Comparison of ENCODE assay signal across 28 cellular contexts in genomic region chr2:197926673-197927072, GRCh38.
DNase-seq lines count a peak whose midpoint lies in the region; ATAC-seq and TF ChIP-seq lines count a peak whose summit lies in the region.
"Had no signal": no experiment of that assay in that cellular context is flagged by ENCODE, and none has a peak within 500 bp of the region (broad histone marks: within the 10 kb centered on the region; RNA-seq: fewer than 3 reads in every experiment).

No MANE protein-coding gene starts in this region.

- H3K4me1 ChIP-seq in mesenchymal stem cell (ENCODE audit: control insufficient read depth, insufficient read depth, low read depth, low read length) (no peaks in the 10 kb centered on the region), testis (no peaks in the 10 kb centered on the region)

- peak; percentile 16 for DNase-seq in NCI-H82 (lab: John Stamatoyannopoulos, UW)
- no peak for DNase-seq in NCI-H82 treated with DMSO at 0.1 percent for 48 hours (lab: John Stamatoyannopoulos, UW; ENCODE audit: unreplicated experiment)
- DNase-seq in GM12865 (ENCODE audit: low read depth) = peak; percentile 23
- DNase-seq in T-cell = no peak
- DNase-seq in mesenchymal stem cell = no peak
- no peak for DNase-seq in head of caudate nucleus
- DNase-seq in testis = no peak
- DNase-seq: activated CD4-positive, alpha-beta T cell treated with anti-CD3 and anti-CD28 coated beads, Interleukin-2, amount 10 ng/mL, durations not matched to agents 7 days and 5 days; activated CD8-positive, alpha-beta memory T cell treated with anti-CD3 and anti-CD28 coated beads, Interleukin-2, amount 10 ng/mL, durations not matched to agents 7 days and 5 days; aorta; DND-41; GOT3; immature natural killer cell; left cardiac atrium; mammary epithelial cell; NCI-H1417 treated with DMSO at 0.1 percent for 48 hours; NCI-H2081; NCI-H345; ovary; SIG-M5; stimulated activated CD4-positive, alpha-beta T cell treated with anti-CD3 and anti-CD28 coated beads, Interleukin-15, amount 100 ng/mL, for 24 hours; stimulated activated CD4-positive, alpha-beta T cell treated with anti-CD3 and anti-CD28 coated beads, Interleukin-4, amount 100 ng/mL, for 4 hours had no signal

- TF ChIP-seq POLR2A in testis (IDR thresholded peaks at IDR 0.05) = no peak

- H3K4ac ChIP-seq in mesenchymal stem cell (ENCODE audit: low read depth in 1 of 2, low read length in 2 of 2) = peak overlapping the region in 1 of 2 experiments; percentile 29

- no peak overlapping the region for H4K8ac ChIP-seq in mesenchymal stem cell (ENCODE audit: low read length)

- no peaks in the 10 kb centered on the region for H3K36me3 Mint-ChIP-seq in T-cell
- H3K36me3 Mint-ChIP-seq: activated CD8-positive, alpha-beta memory T cell treated with anti-CD3 and anti-CD28 coated beads, Interleukin-2, amount 10 ng/mL, durations not matched to agents 7 days and 5 days; IgD-negative memory B cell; immature natural killer cell had no signal

- H4K91ac ChIP-seq in mesenchymal stem cell (ENCODE audit: low read length) = no peak overlapping the region

- POLR2A ChIA-PET in T-cell (lab: Charles Lee) = interaction anchor here in 1 of 2 donors (0.6 kb wide), 1 partner anchor 18 kb away, joined by 3 read pairs; no protein-coding TSS in a partner anchor

- no peaks in the 10 kb centered on the region for H3K79me1 ChIP-seq in mesenchymal stem cell (replicated peaks; ENCODE audit: low read length, poor library complexity, severe bottlenecking)

- H3K9me3 Mint-ChIP-seq in T-cell = no peaks in the 10 kb centered on the region
- H3K9me3 Mint-ChIP-seq: IgD-negative memory B cell, immature natural killer cell had no signal

- TF ChIP-seq CTCF in GM12865 (IDR thresholded peaks at IDR 0.05; ENCODE audit: insufficient read depth, low read depth, low read length, missing control alignments) = no peak
- TF ChIP-seq CTCF in testis (IDR thresholded peaks at IDR 0.05) = no peak

- H3K9me3 ChIP-seq in mesenchymal stem cell (ENCODE audit: control insufficient read depth, low read length) (no peaks in the 10 kb centered on the region), testis (no peaks in the 10 kb centered on the region)
- H3K9me3 ChIP-seq: ovary had no signal

- H2AFZ ChIP-seq in mesenchymal stem cell (ENCODE audit: low read depth, low read length) = no peak overlapping the region

- no peak overlapping the region for H3K14ac ChIP-seq in mesenchymal stem cell (ENCODE audit: low read length in 2 of 2)

- H3K4me3 Mint-ChIP-seq in T-cell = no peak overlapping the region
- H3K4me3 Mint-ChIP-seq: activated CD4-positive, alpha-beta T cell treated with anti-CD3 and anti-CD28 coated beads, Interleukin-2, amount 10 ng/mL, durations not matched to agents 7 days and 5 days; activated CD8-positive, alpha-beta memory T cell treated with anti-CD3 and anti-CD28 coated beads, Interleukin-2, amount 10 ng/mL, durations not matched to agents 7 days and 5 days; activated naive CD8-positive, alpha-beta T cell; IgD-negative memory B cell; immature natural killer cell; WTC11 had no signal

- H3K27ac ChIP-seq in mesenchymal stem cell (ENCODE audit: low read length, poor library complexity, severe bottlenecking) (no peak overlapping the region), testis (no peak overlapping the region)
- H3K27ac ChIP-seq: 22Rv1, cardiac muscle cell had no signal

- H3K4me3 ChIP-seq in GM12865 (ENCODE audit: low read depth, low read length) = no peak overlapping the region
- no peak overlapping the region for H3K4me3 ChIP-seq in mesenchymal stem cell (ENCODE audit: insufficient read depth in 1 of 2, low read depth in 1 of 2, low read length in 2 of 2)
- H3K4me3 ChIP-seq in testis = no peak overlapping the region
- H3K4me3 ChIP-seq: cardiac muscle cell, ovary had no signal

- no peak overlapping the region for H2BK12ac ChIP-seq in mesenchymal stem cell (ENCODE audit: low read length in 2 of 2)

- ATAC-seq in T-cell (replicated peaks in 1 of 4) (no peak), HG03457 (IDR thresholded peaks at IDR 0.05; ENCODE audit: unreplicated experiment) (no peak)
- ATAC-seq: activated CD8-positive, alpha-beta memory T cell treated with anti-CD3 and anti-CD28 coated beads, Interleukin-2, amount 10 ng/mL, durations not matched to agents 7 days and 5 days; left cardiac atrium; WTC11 had no signal

- H2BK15ac ChIP-seq in mesenchymal stem cell (ENCODE audit: low read depth, poor library complexity, severe bottlenecking) = no peak overlapping the region

- H3K36me3 ChIP-seq in mesenchymal stem cell (ENCODE audit: control insufficient read depth in 1 of 2, insufficient read depth in 2 of 2, low read depth in 1 of 2, low read length in 2 of 2) (no peaks in the 10 kb centered on the region), testis (ENCODE audit: low read depth, missing control alignments) (no peaks in the 10 kb centered on the region)
- H3K36me3 ChIP-seq: cardiac muscle cell, ovary had no signal

- no peak overlapping the region for H3K18ac ChIP-seq in mesenchymal stem cell (ENCODE audit: low read depth in 1 of 2, low read length in 2 of 2)

- WGBS in mesenchymal stem cell = 63% methylated on average over 3 of the region's 4 CpGs
- 88 to 92% methylated on average over 4 of the region's 4 CpGs for WGBS in testis, 2 donors

- H3K4me1 Mint-ChIP-seq in T-cell = peaks cover 15 to 51% (median 48%) of the 10 kb centered on the region in 3 donors
- H3K4me1 Mint-ChIP-seq: activated CD4-positive, alpha-beta T cell treated with anti-CD3 and anti-CD28 coated beads, Interleukin-2, amount 10 ng/mL, durations not matched to agents 7 days and 5 days; activated CD8-positive, alpha-beta memory T cell treated with anti-CD3 and anti-CD28 coated beads, Interleukin-2, amount 10 ng/mL, durations not matched to agents 7 days and 5 days; IgD-negative memory B cell; immature natural killer cell; WTC11 had no signal

- no peak overlapping the region for H2BK120ac ChIP-seq in mesenchymal stem cell (ENCODE audit: low read depth, low read length)

- H3K27me3 Mint-ChIP-seq in T-cell = no peaks in the 10 kb centered on the region
- H3K27me3 Mint-ChIP-seq: activated CD4-positive, alpha-beta T cell treated with anti-CD3 and anti-CD28 coated beads, Interleukin-2, amount 10 ng/mL, durations not matched to agents 7 days and 5 days; activated naive CD8-positive, alpha-beta T cell; IgD-negative memory B cell had no signal

- H3K9ac ChIP-seq in mesenchymal stem cell (ENCODE audit: low read length) = no peak overlapping the region

- no peak overlapping the region for H2AK5ac ChIP-seq in mesenchymal stem cell (ENCODE audit: low read length, severe bottlenecking)

- H3K4me2 ChIP-seq in mesenchymal stem cell (ENCODE audit: low read length, poor library complexity, severe bottlenecking) = no peak overlapping the region

- H3K27ac Mint-ChIP-seq in T-cell = peak overlapping the region; percentile 4 to 12
- H3K27ac Mint-ChIP-seq: activated CD4-positive, alpha-beta T cell treated with anti-CD3 and anti-CD28 coated beads, Interleukin-2, amount 10 ng/mL, durations not matched to agents 7 days and 5 days; activated CD8-positive, alpha-beta memory T cell treated with anti-CD3 and anti-CD28 coated beads, Interleukin-2, amount 10 ng/mL, durations not matched to agents 7 days and 5 days; activated naive CD8-positive, alpha-beta T cell; IgD-negative memory B cell; immature natural killer cell; WTC11 had no signal

- H3K27me3 ChIP-seq in mesenchymal stem cell (ENCODE audit: control insufficient read depth in 1 of 2, insufficient read depth in 1 of 2, low read length in 2 of 2) (no peaks in the 10 kb centered on the region), testis (no peaks in the 10 kb centered on the region)
- H3K27me3 ChIP-seq: ovary had no signal

- H3K23ac ChIP-seq in mesenchymal stem cell (ENCODE audit: low read length in 2 of 2) = no peak overlapping the region

- H2BK5ac ChIP-seq in mesenchymal stem cell (ENCODE audit: low read depth, low read length, poor library complexity, severe bottlenecking) = peak overlapping the region; percentile 37

- CTCF ChIA-PET in T-cell (lab: Charles Lee) = no interaction called here

- intact Hi-C loops in head of caudate nucleus (cut with DNase I) = no loop called here
- intact Hi-C loops in testis (cut with DNase I; ENCODE audit: low total_unique reads) = no loop called here

Comparison
In these comparisons a context has a peak if more than half of its experiments do, and no peak if none do; other contexts are left out.
1. DNase-seq: peak in NCI-H82 (single experiment) and GM12865 (single experiment); none in NCI-H82 treated with DMSO at 0.1 percent for 48 hours (single experiment), T-cell (0 of 34), mesenchymal stem cell (single experiment), head of caudate nucleus (0 of 42) and testis (single experiment).